Comparison of ENCODE assay signal across 1 cellular context in genomic region chr5:419970-420369, GRCh38.
TF ChIP-seq lines count a peak whose summit lies in the region.

No MANE protein-coding gene starts in this region.

TF ChIP-seq in K562, 482 proteins besides CTCF, POLR2A, EP300 and RAD21 (continued from another document):
- TF ChIP-seq E2F6 (IDR thresholded peaks at IDR 0.05; ENCODE audit: borderline replicate concordance in 1 of 2, extremely low read depth in 1 of 2, insufficient read depth in 1 of 2, insufficient read length in 1 of 2, low read depth in 1 of 2, low read length in 1 of 2, poor library complexity in 1 of 2, severe bottlenecking in 1 of 2) (no peak), CEBPB (tag; IDR thresholded peaks at IDR 0.05) (peak; percentile 89), ZFP30 (CRISPR knock-in tag; IDR thresholded peaks at IDR 0.05; ENCODE audit: borderline replicate concordance) (no peak), CEBPG (CRISPR knock-in tag; IDR thresholded peaks at IDR 0.05) (no peak), CEBPG (tag; conservative IDR thresholded peaks at IDR 0.05 in 1 of 2, IDR thresholded peaks at IDR 0.05 in 1 of 2) (peak; percentile 29 to 38; a peak in 1 of 4 replicates)
